9 cellular contexts compared by ENCODE assay signal in genomic region chr4:152063301-152064235, GRCh38.
A peak's percentile ranks its signal among the peaks of the same experiment; 100 is the strongest.
DNase-seq lines count a peak whose midpoint lies in the region; ATAC-seq and TF ChIP-seq lines count a peak whose summit lies in the region.
"Had no signal": no experiment of that assay in that cellular context is flagged by ENCODE, and none has a peak within 500 bp of the region (broad histone marks: within the 10 kb centered on the region; RNA-seq: fewer than 3 reads in every experiment).

No MANE protein-coding gene starts in this region.

- peak overlapping the region; percentile 45 to 66 for H3K4me3 Mint-ChIP-seq in effector memory CD8-positive, alpha-beta T cell

- no peak overlapping the region for H3K27ac Mint-ChIP-seq in effector memory CD8-positive, alpha-beta T cell

- ATAC-seq in effector memory CD8-positive, alpha-beta T cell (replicated peaks), result peak; percentile 100
- ATAC-seq in upper lobe of right lung (peak; percentile 36), GM21390 (IDR thresholded peaks at IDR 0.05; ENCODE audit: unreplicated experiment) (no peak), HG03025 (IDR thresholded peaks at IDR 0.05; ENCODE audit: low FRiP score, unreplicated experiment) (no peak)

- peaks cover 3% of the 10 kb centered on the region for H3K36me3 Mint-ChIP-seq in effector memory CD8-positive, alpha-beta T cell (ENCODE audit: insufficient read depth)

- peaks cover 3% of the 10 kb centered on the region for H3K4me1 ChIP-seq in upper lobe of right lung

- H3K36me3 ChIP-seq in upper lobe of right lung, result no peaks in the 10 kb centered on the region

- TF ChIP-seq CTCF in upper lobe of right lung (IDR thresholded peaks at IDR 0.05), result no peak

- H3K27ac ChIP-seq in upper lobe of right lung, result no peak overlapping the region

- H3K4me1 Mint-ChIP-seq in effector memory CD8-positive, alpha-beta T cell (ENCODE audit: low read depth in 2 of 2), result peaks cover 23 to 37% of the 10 kb centered on the region in 2 donors

- intact Hi-C loops in upper lobe of right lung (cut with DNase I), result no loop called here

- peak; percentile 5 for DNase-seq in stimulated activated CD4-positive, alpha-beta T cell treated with anti-CD3 and anti-CD28 coated beads, Interleukin-15, amount 100 ng/mL, for 24 hours
- no peak for DNase-seq in stimulated activated CD4-positive, alpha-beta T cell treated with anti-CD3 and anti-CD28 coated beads, Interleukin-12 subunit alpha, Interleukin-12 subunit beta, amount 100 ng/mL, for 4 hours
- DNase-seq in SHP77 treated with DMSO at 0.1 percent for 48 hours (lab: John Stamatoyannopoulos, UW), result peak; percentile 39
- DNase-seq in effector memory CD8-positive, alpha-beta T cell, result peak; percentile 53 to 62 (median 54)
- DNase-seq in upper lobe of right lung, result no peak
- DNase-seq in GOT3 (lab: John Stamatoyannopoulos, UW), result no peak
- DNase-seq: DMS53 had no signal

- no peak overlapping the region for H3K4me3 ChIP-seq in upper lobe of right lung

- H3K27me3 ChIP-seq in upper lobe of right lung, result no peaks in the 10 kb centered on the region

- H3K9me3 ChIP-seq in upper lobe of right lung, result no peaks in the 10 kb centered on the region

- H3K9me3 Mint-ChIP-seq in effector memory CD8-positive, alpha-beta T cell, result no peaks in the 10 kb centered on the region

- H3K27me3 Mint-ChIP-seq in effector memory CD8-positive, alpha-beta T cell, result peaks cover 0 to under 1% of the 10 kb centered on the region in 2 donors

Comparison
In these comparisons a context has a peak if more than half of its experiments do, and no peak if none do; other contexts are left out.
1. DNase-seq: peak in stimulated activated CD4-positive, alpha-beta T cell treated with anti-CD3 and anti-CD28 coated beads, Interleukin-15, amount 100 ng/mL, for 24 hours (single experiment), SHP77 treated with DMSO at 0.1 percent for 48 hours (single experiment) and effector memory CD8-positive, alpha-beta T cell (3 of 3); none in stimulated activated CD4-positive, alpha-beta T cell treated with anti-CD3 and anti-CD28 coated beads, Interleukin-12 subunit alpha, Interleukin-12 subunit beta, amount 100 ng/mL, for 4 hours (single experiment), upper lobe of right lung (single experiment) and GOT3 (single experiment).
2. ATAC-seq: peak in effector memory CD8-positive, alpha-beta T cell (single experiment) and upper lobe of right lung (single experiment); none in GM21390 (single experiment) and HG03025 (single experiment).